15 cellular contexts compared by ENCODE assay signal in the genomic region with DNA sequence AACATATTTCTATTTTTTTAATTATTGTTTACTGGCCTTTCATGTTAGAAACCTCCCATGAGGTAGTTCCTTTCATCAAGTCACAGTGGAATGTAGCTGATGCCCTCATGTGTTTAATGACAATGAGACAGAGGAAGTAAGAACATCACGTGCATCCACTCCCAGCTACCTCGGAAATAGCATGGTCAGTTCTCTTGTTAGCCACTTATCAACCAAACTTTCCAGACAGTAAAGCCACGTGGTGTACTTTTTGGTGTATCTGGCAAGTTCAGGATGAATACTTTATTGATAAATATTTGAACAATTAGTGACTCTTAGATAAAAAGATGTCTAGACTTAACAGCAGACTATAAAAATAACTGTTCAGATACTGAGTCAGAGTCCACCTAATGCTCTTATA.
DNase-seq lines count a peak whose midpoint lies in the region; ATAC-seq and TF ChIP-seq lines count a peak whose summit lies in the region.
"Had no signal": no experiment of that assay in that cellular context is flagged by ENCODE, and none has a peak within 500 bp of the region (broad histone marks: within the 10 kb centered on the region; RNA-seq: fewer than 3 reads in every experiment).

No MANE protein-coding gene starts in this region.

- H3K79me2 ChIP-seq in osteoblast (ENCODE audit: insufficient read depth, low read length), result no peaks in the 10 kb centered on the region

- no peak overlapping the region for H3K4me3 ChIP-seq in LNCaP clone FGC (ENCODE audit: low read depth, low read length)
- H3K4me3 ChIP-seq in brain microvascular endothelial cell (ENCODE audit: low read depth, low read length), result no peak overlapping the region
- H3K4me3 ChIP-seq in osteoblast (ENCODE audit: insufficient read depth, low read length), result no peak overlapping the region
- H3K4me3 ChIP-seq: HAP-1, Peyer's patch had no signal

- peak overlapping the region; percentile 45 for H3K27ac ChIP-seq in brain microvascular endothelial cell
- peak overlapping the region; percentile 55 for H3K27ac ChIP-seq in osteoblast (ENCODE audit: low read depth, low read length)
- H3K27ac ChIP-seq: Peyer's patch had no signal

- no peaks in the 10 kb centered on the region for H3K9me3 ChIP-seq in osteoblast (ENCODE audit: low read depth, low read length)
- H3K9me3 ChIP-seq: HAP-1, Peyer's patch had no signal

- H4K20me1 ChIP-seq in osteoblast (ENCODE audit: insufficient read depth, low read length), result no peaks in the 10 kb centered on the region

- DNase-seq in EH (ENCODE audit: low read depth), result peak; percentile 37
- peak; percentile 37 for DNase-seq in LNCaP clone FGC (ENCODE audit: low read depth)
- DNase-seq in brain microvascular endothelial cell, result peak; percentile 61
- DNase-seq in osteoblast (ENCODE audit: insufficient read length, low spot score, missing footprints), result no peak
- no peak for DNase-seq in NCI-H2171 treated with DMSO at 0.1 percent for 48 hours (lab: John Stamatoyannopoulos, UW)
- DNase-seq in HuH-7.5 (ENCODE audit: low spot score), result no peak
- DNase-seq: CD8-positive, alpha-beta memory T cell; NCI-H1048; NCI-H1694 treated with DMSO at 0.1 percent for 48 hours; NCI-H446; NCI-H748 treated with DMSO at 0.1 percent for 48 hours; Peyer's patch; SHP77 treated with DMSO at 0.1 percent for 48 hours had no signal

- TF ChIP-seq CTCF in LNCaP clone FGC (IDR thresholded peaks at IDR 0.05; ENCODE audit: control insufficient read depth, extremely low read depth, insufficient read depth) (no peak), brain microvascular endothelial cell (IDR thresholded peaks at IDR 0.05; ENCODE audit: low read depth, low read length, missing control alignments) (no peak), osteoblast (IDR thresholded peaks at IDR 0.05; ENCODE audit: extremely low read depth, low read depth, low read length) (no peak)

- no peak overlapping the region for H3K4me2 ChIP-seq in osteoblast (ENCODE audit: insufficient read depth, low read length)

- no peak for ATAC-seq in GM18511 (IDR thresholded peaks at IDR 0.05; ENCODE audit: unreplicated experiment)

- H3K27me3 ChIP-seq in brain microvascular endothelial cell (replicated peaks) (no peaks in the 10 kb centered on the region), osteoblast (ENCODE audit: insufficient read depth, low read length) (no peaks in the 10 kb centered on the region)
- H3K27me3 ChIP-seq: Peyer's patch had no signal

- peaks cover 37% of the 10 kb centered on the region for H3K4me1 ChIP-seq in osteoblast (ENCODE audit: insufficient read depth, low read length)
- H3K4me1 ChIP-seq: Peyer's patch had no signal

- H2AFZ ChIP-seq in osteoblast (ENCODE audit: low read length), result peak overlapping the region; percentile 47

- in situ Hi-C loops in brain microvascular endothelial cell (cut with HindIII; ENCODE audit: low pct_ligation_motif_present, low sequenced_read_pairs), result no loop called here

- H3K36me3 ChIP-seq in brain microvascular endothelial cell (replicated peaks) (no peaks in the 10 kb centered on the region), osteoblast (ENCODE audit: insufficient read depth, low read length) (no peaks in the 10 kb centered on the region)
- H3K36me3 ChIP-seq: HAP-1, Peyer's patch had no signal

Comparison
In these comparisons a context has a peak if more than half of its experiments do, and no peak if none do; other contexts are left out.
1. DNase-seq: peak in EH (single experiment), LNCaP clone FGC (single experiment) and brain microvascular endothelial cell (single experiment); none in osteoblast (single experiment), NCI-H2171 treated with DMSO at 0.1 percent for 48 hours (single experiment) and HuH-7.5 (single experiment).